In the genomic region with DNA sequence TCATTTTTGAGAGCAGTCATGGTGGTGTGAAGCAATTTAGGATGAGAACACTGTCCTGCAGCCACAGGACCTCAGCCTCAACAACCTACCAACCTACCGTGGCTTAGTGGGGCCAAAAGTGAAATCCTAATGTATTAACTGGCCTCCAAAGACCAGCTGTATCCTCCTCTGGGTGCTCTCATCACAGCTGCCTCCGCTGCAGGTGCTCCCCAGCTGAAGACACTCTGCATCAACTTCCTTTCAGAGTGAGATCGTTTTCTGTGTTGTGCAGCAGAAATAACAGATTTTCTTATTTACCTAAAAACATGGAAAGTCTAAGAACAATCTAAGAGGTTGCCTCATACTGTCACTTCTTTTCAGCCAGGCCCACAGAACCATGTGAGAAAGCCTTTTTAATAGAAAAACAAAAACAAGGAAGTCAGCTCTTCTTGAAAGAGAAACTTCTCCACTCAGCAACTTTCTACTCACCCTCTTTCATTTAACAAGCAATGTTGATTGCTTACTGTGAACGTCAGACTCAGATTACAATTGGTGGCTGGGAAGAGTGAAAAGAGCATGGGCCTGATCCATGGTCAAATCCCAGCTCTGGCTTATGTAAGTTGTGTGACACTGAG, we compare ENCODE assay signal across 14 cellular contexts.
DNase-seq lines count a peak whose midpoint lies in the region; ATAC-seq, FAIRE-seq and TF ChIP-seq lines count a peak whose summit lies in the region.
"Had no signal": no experiment of that assay in that cellular context is flagged by ENCODE, and none has a peak within 500 bp of the region (broad histone marks: within the 10 kb centered on the region; RNA-seq: fewer than 3 reads in every experiment).

No MANE protein-coding gene starts in this region.

- H3K27me3 Mint-ChIP-seq in astrocyte (ENCODE audit: low read depth, unreplicated experiment) = peaks cover 3% of the 10 kb centered on the region

- H3K4me3 ChIP-seq in astrocyte (ENCODE audit: insufficient read depth, low read depth, low read length) (no peak overlapping the region), WERI-Rb-1 (ENCODE audit: low read depth, low read length) (no peak overlapping the region)
- H3K4me3 ChIP-seq: lung, spleen had no signal

- peak; percentile 59 for DNase-seq in NCI-H510A treated with DMSO at 0.1 percent for 48 hours (lab: John Stamatoyannopoulos, UW)
- no peak for DNase-seq in NCI-H510A (lab: John Stamatoyannopoulos, UW)
- no peak for DNase-seq in astrocyte (ENCODE audit: low read depth)
- peak; percentile 78 for DNase-seq in pons (ENCODE audit: low spot score)
- no peak for DNase-seq in GM13976 (ENCODE audit: low spot score)
- DNase-seq in WERI-Rb-1 = no peak
- DNase-seq: COR-L47, NCI-H2081 treated with DMSO at 0.1 percent for 48 hours, spleen had no signal

- H4K20me1 ChIP-seq in astrocyte (ENCODE audit: insufficient read depth, low read length) = peaks cover 12% of the 10 kb centered on the region

- FAIRE-seq in astrocyte (lab: Jason Lieb, UNC) = no peak

- H3K9me3 ChIP-seq in astrocyte (ENCODE audit: insufficient read depth, low read depth, low read length) (no peaks in the 10 kb centered on the region), WERI-Rb-1 (ENCODE audit: severe bottlenecking) (no peaks in the 10 kb centered on the region)
- H3K9me3 ChIP-seq: neutrophil, spleen had no signal

- H3K27me3 ChIP-seq in astrocyte (ENCODE audit: insufficient read depth, low read length) (no peaks in the 10 kb centered on the region), WERI-Rb-1 (ENCODE audit: insufficient read depth, low read depth, severe bottlenecking) (no peaks in the 10 kb centered on the region)
- H3K27me3 ChIP-seq: neutrophil, spleen had no signal

- H3K36me3 ChIP-seq in astrocyte (ENCODE audit: insufficient read depth, low read length) (no peaks in the 10 kb centered on the region), WERI-Rb-1 (no peaks in the 10 kb centered on the region)
- H3K36me3 ChIP-seq: neutrophil, spleen had no signal

- no peak overlapping the region for H3K9ac ChIP-seq in astrocyte (ENCODE audit: low read length)

- no peak for TF ChIP-seq CTCF in astrocyte (IDR thresholded peaks at IDR 0.05; ENCODE audit: insufficient read depth, low read depth, low read length)
- no peak for TF ChIP-seq CTCF in GM13976 (IDR thresholded peaks at IDR 0.05; ENCODE audit: borderline replicate concordance, control extremely low read depth, extremely low read depth, insufficient read depth, missing control alignments)
- no peak for TF ChIP-seq CTCF in WERI-Rb-1 (IDR thresholded peaks at IDR 0.05; ENCODE audit: low read depth, low read length)

- peaks cover 2% of the 10 kb centered on the region for H3K9me3 Mint-ChIP-seq in astrocyte (ENCODE audit: unreplicated experiment)
- H3K9me3 Mint-ChIP-seq: activated T-helper 2 cell treated with anti-CD3 and anti-CD28 coated beads, Interferon-gamma antibody, Interleukin-2, Interleukin-4, amounts not matched to agents 10 μg/mL and 5 μg/mL and 100 μg/mL, durations not matched to agents 14 hours and 24 hours and 36 hours had no signal

- H3K4me3 Mint-ChIP-seq in astrocyte (ENCODE audit: unreplicated experiment) = peak overlapping the region; percentile 9

- no peak overlapping the region for H3K4me2 ChIP-seq in astrocyte (ENCODE audit: low read length)

- no peaks in the 10 kb centered on the region for H3K79me2 ChIP-seq in astrocyte (ENCODE audit: insufficient read depth, low read length)

- no peaks in the 10 kb centered on the region for H3K36me3 Mint-ChIP-seq in astrocyte (ENCODE audit: low read depth, unreplicated experiment)

- peak; percentile 61 for ATAC-seq in HG03159 (IDR thresholded peaks at IDR 0.05; ENCODE audit: unreplicated experiment)
- ATAC-seq in HG03045 (IDR thresholded peaks at IDR 0.05; ENCODE audit: unreplicated experiment) = no peak

- H2AFZ ChIP-seq in astrocyte (ENCODE audit: low read depth, low read length) = no peak overlapping the region

- no peaks in the 10 kb centered on the region for H3K4me1 ChIP-seq in astrocyte (ENCODE audit: insufficient read depth, low read length)
- H3K4me1 ChIP-seq: spleen had no signal

- no peak overlapping the region for H3K27ac ChIP-seq in astrocyte (ENCODE audit: low read depth, low read length)
- no peak overlapping the region for H3K27ac ChIP-seq in WERI-Rb-1
- H3K27ac ChIP-seq: neutrophil had no signal

- H3K4me1 Mint-ChIP-seq in astrocyte (ENCODE audit: low read depth, unreplicated experiment) = no peaks in the 10 kb centered on the region

- in situ Hi-C loops in GM13976 (cut with MboI; ENCODE audit: low sequenced_read_pairs, unreplicated experiment) = no loop called here

- H3K27ac Mint-ChIP-seq in astrocyte (ENCODE audit: unreplicated experiment) = no peak overlapping the region
- H3K27ac Mint-ChIP-seq: activated T-helper 2 cell treated with anti-CD3 and anti-CD28 coated beads, Interferon-gamma antibody, Interleukin-2, Interleukin-4, amounts not matched to agents 10 μg/mL and 5 μg/mL and 100 μg/mL, durations not matched to agents 14 hours and 24 hours and 36 hours had no signal

Comparison
In these comparisons a context has a peak if more than half of its experiments do, and no peak if none do; other contexts are left out.
1. DNase-seq: peak in NCI-H510A treated with DMSO at 0.1 percent for 48 hours (single experiment) and pons (single experiment); none in NCI-H510A (single experiment), astrocyte (single experiment), GM13976 (single experiment) and WERI-Rb-1 (single experiment).